In the genomic region with DNA sequence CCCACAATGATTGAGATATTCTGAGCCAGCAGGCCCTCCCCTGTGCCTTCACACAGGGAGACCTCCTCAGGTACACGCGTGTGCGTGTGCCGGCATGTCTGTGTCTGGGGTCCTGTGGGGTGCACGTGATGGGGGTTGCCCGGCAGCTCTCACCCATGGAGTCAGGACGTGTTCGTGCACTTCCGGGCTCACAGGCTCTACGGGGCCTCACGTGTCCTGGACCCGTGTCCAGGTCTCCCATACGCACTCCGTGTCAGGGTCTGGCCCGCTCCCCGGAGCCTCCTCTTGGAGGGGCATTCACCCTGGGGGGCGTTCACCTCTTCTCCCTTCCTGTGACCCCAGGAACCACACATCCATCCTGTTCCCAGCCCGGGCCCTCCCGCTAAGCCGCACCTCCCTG, we compare ENCODE assay signal across 2 cellular contexts.
TF ChIP-seq lines count a peak whose summit lies in the region.

No MANE protein-coding gene starts in this region.

TF ChIP-seq in A549, 52 proteins besides CTCF, POLR2A, EP300 and RAD21:
- TF ChIP-seq HOXB13 (CRISPR knock-in tag; IDR thresholded peaks at IDR 0.05; ENCODE audit: low read depth) (no peak), RNF2 (IDR thresholded peaks at IDR 0.05; ENCODE audit: borderline replicate concordance, low read depth) (no peak), POLR2AphosphoS2 (conservative IDR thresholded peaks at IDR 0.05; ENCODE audit: low read length) (no peak), HOXB5 (CRISPR knock-in tag; IDR thresholded peaks at IDR 0.05) (no peak), KDM5A (IDR thresholded peaks at IDR 0.05) (no peak), PHF8 (IDR thresholded peaks at IDR 0.05; ENCODE audit: borderline replicate concordance, low read depth) (no peak)
- TF ChIP-seq, protein P1, sequence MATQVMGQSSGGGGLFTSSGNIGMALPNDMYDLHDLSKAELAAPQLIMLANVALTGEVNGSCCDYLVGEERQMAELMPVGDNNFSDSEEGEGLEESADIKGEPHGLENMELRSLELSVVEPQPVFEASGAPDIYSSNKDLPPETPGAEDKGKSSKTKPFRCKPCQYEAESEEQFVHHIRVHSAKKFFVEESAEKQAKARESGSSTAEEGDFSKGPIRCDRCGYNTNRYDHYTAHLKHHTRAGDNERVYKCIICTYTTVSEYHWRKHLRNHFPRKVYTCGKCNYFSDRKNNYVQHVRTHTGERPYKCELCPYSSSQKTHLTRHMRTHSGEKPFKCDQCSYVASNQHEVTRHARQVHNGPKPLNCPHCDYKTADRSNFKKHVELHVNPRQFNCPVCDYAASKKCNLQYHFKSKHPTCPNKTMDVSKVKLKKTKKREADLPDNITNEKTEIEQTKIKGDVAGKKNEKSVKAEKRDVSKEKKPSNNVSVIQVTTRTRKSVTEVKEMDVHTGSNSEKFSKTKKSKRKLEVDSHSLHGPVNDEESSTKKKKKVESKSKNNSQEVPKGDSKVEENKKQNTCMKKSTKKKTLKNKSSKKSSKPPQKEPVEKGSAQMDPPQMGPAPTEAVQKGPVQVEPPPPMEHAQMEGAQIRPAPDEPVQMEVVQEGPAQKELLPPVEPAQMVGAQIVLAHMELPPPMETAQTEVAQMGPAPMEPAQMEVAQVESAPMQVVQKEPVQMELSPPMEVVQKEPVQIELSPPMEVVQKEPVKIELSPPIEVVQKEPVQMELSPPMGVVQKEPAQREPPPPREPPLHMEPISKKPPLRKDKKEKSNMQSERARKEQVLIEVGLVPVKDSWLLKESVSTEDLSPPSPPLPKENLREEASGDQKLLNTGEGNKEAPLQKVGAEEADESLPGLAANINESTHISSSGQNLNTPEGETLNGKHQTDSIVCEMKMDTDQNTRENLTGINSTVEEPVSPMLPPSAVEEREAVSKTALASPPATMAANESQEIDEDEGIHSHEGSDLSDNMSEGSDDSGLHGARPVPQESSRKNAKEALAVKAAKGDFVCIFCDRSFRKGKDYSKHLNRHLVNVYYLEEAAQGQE (IDR thresholded peaks at IDR 0.05), result no peak
- TF ChIP-seq, protein P2, sequence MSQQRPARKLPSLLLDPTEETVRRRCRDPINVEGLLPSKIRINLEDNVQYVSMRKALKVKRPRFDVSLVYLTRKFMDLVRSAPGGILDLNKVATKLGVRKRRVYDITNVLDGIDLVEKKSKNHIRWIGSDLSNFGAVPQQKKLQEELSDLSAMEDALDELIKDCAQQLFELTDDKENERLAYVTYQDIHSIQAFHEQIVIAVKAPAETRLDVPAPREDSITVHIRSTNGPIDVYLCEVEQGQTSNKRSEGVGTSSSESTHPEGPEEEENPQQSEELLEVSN (IDR thresholded peaks at IDR 0.05; ENCODE audit: borderline replicate concordance, low read depth), result no peak
- TF ChIP-seq, protein P3, sequence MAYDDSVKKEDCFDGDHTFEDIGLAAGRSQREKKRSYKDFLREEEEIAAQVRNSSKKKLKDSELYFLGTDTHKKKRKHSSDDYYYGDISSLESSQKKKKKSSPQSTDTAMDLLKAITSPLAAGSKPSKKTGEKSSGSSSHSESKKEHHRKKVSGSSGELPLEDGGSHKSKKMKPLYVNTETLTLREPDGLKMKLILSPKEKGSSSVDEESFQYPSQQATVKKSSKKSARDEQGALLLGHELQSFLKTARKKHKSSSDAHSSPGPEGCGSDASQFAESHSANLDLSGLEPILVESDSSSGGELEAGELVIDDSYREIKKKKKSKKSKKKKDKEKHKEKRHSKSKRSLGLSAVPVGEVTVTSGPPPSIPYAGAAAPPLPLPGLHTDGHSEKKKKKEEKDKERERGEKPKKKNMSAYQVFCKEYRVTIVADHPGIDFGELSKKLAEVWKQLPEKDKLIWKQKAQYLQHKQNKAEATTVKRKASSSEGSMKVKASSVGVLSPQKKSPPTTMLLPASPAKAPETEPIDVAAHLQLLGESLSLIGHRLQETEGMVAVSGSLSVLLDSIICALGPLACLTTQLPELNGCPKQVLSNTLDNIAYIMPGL (CRISPR knock-in tag; IDR thresholded peaks at IDR 0.05; ENCODE audit: borderline replicate concordance), result no peak
- TF ChIP-seq, protein P4, sequence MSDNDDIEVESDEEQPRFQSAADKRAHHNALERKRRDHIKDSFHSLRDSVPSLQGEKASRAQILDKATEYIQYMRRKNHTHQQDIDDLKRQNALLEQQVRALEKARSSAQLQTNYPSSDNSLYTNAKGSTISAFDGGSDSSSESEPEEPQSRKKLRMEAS (IDR thresholded peaks at IDR 0.05), result no peak
TF ChIP-seq in A549: peak in this region for 0.

TF ChIP-seq in K562, 482 proteins besides CTCF, POLR2A, EP300 and RAD21:
- TF ChIP-seq BHLHE40 (IDR thresholded peaks at IDR 0.05; ENCODE audit: low read length) (peak; percentile 65), SIX5 (IDR thresholded peaks at IDR 0.05; ENCODE audit: borderline replicate concordance in 1 of 2, insufficient read depth in 1 of 2, low read depth in 1 of 2, low read length in 2 of 2) (no peak), NFE2 (IDR thresholded peaks at IDR 0.05; ENCODE audit: low read depth) (no peak)
- TF ChIP-seq, protein P5, sequence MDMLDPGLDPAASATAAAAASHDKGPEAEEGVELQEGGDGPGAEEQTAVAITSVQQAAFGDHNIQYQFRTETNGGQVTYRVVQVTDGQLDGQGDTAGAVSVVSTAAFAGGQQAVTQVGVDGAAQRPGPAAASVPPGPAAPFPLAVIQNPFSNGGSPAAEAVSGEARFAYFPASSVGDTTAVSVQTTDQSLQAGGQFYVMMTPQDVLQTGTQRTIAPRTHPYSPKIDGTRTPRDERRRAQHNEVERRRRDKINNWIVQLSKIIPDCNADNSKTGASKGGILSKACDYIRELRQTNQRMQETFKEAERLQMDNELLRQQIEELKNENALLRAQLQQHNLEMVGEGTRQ (CRISPR knock-in tag; IDR thresholded peaks at IDR 0.05), result peak; percentile 30; the same call in 1 of the 2 replicates
- TF ChIP-seq, protein P6, sequence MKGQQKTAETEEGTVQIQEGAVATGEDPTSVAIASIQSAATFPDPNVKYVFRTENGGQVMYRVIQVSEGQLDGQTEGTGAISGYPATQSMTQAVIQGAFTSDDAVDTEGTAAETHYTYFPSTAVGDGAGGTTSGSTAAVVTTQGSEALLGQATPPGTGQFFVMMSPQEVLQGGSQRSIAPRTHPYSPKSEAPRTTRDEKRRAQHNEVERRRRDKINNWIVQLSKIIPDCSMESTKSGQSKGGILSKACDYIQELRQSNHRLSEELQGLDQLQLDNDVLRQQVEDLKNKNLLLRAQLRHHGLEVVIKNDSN (CRISPR knock-in tag; IDR thresholded peaks at IDR 0.05), result peak; percentile 47
- TF ChIP-seq, protein P7, sequence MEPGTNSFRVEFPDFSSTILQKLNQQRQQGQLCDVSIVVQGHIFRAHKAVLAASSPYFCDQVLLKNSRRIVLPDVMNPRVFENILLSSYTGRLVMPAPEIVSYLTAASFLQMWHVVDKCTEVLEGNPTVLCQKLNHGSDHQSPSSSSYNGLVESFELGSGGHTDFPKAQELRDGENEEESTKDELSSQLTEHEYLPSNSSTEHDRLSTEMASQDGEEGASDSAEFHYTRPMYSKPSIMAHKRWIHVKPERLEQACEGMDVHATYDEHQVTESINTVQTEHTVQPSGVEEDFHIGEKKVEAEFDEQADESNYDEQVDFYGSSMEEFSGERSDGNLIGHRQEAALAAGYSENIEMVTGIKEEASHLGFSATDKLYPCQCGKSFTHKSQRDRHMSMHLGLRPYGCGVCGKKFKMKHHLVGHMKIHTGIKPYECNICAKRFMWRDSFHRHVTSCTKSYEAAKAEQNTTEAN (CRISPR knock-in tag; IDR thresholded peaks at IDR 0.05), result no peak
